12 cellular contexts compared by ENCODE assay signal in the genomic region with DNA sequence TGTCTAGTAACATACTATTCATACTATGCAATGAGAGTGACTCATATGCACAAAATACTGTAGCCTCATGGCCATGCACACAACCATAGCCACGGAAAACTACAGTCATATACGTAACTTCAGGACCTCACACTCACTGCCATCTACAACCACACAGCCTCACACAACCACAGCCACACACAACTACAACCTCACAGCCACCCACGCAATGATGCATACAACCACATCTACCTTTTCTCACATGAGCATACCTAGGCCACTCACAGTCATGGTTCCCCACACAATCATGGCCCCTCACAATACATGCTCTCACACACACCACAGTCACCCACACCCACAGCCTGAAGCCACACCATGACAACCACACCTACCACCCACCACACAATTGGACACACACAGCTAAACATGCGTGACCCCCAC. TPM values are rescaled to one million over a fixed set of nuclear protein-coding genes. Genes with fewer than 3 reads are reported as not detected.
A peak's percentile ranks its signal among the peaks of the same experiment; 100 is the strongest.
DNase-seq lines count a peak whose midpoint lies in the region; ATAC-seq and TF ChIP-seq lines count a peak whose summit lies in the region.
"Had no signal": no experiment of that assay in that cellular context is flagged by ENCODE, and none has a peak within 500 bp of the region (broad histone marks: within the 10 kb centered on the region; RNA-seq: fewer than 3 reads in every experiment).

No MANE protein-coding gene starts in this region.

- H3K36me3 Mint-ChIP-seq in endothelial cell (ENCODE audit: low read depth, unreplicated experiment), result peaks cover 23% of the 10 kb centered on the region
- H3K36me3 Mint-ChIP-seq: CD4-positive, alpha-beta memory T cell; naive thymus-derived CD8-positive, alpha-beta T cell had no signal

- peaks cover 4% of the 10 kb centered on the region for H3K27me3 Mint-ChIP-seq in endothelial cell (ENCODE audit: unreplicated experiment)
- H3K27me3 Mint-ChIP-seq: CD4-positive, alpha-beta memory T cell had no signal

- peak; percentile 74 to 83 for DNase-seq in activated CD4-positive, alpha-beta T cell treated with anti-CD3 and anti-CD28 coated beads, Interleukin-2, amount 50 U/mL, for 48 hours
- DNase-seq in endothelial cell (ENCODE audit: low spot score) (no peak), A172 (ENCODE audit: low spot score) (no peak), KG1 (lab: John Stamatoyannopoulos, UW) (no peak), NOMO-1 treated with DMSO at 0.1 percent for 48 hours (lab: John Stamatoyannopoulos, UW; ENCODE audit: unreplicated experiment) (no peak)
- peak; percentile 79 for DNase-seq in stimulated activated CD4-positive, alpha-beta T cell treated with anti-CD3 and anti-CD28 coated beads, Interleukin-2, amount 100 ng/mL, for 4 hours (ENCODE audit: low read depth)
- DNase-seq: CD4-positive, alpha-beta memory T cell; MM.1S; naive thymus-derived CD8-positive, alpha-beta T cell had no signal

- H3K27ac ChIP-seq in HEK293 (ENCODE audit: extremely low read depth, low read depth, low read length), result no peak overlapping the region
- H3K27ac ChIP-seq: hepatocyte had no signal

- TF ChIP-seq CTCF in HEK293 (tag by site-specific recombination; IDR thresholded peaks at IDR 0.05), result no peak
- TF ChIP-seq CTCF in endothelial cell (IDR thresholded peaks at IDR 0.05; ENCODE audit: unreplicated experiment), result no peak

- no peaks in the 10 kb centered on the region for H3K9me3 ChIP-seq in HEK293 (ENCODE audit: control insufficient read depth, insufficient read depth, low read depth, low read length)

- CTCF ChIA-PET in HEK293 (lab: Yijun Ruan, JAX), result interaction anchor here (1.4 kb wide), 1 partner anchor 185 kb away, joined by 6 read pairs; no protein-coding TSS in a partner anchor

- H3K4me1 ChIP-seq in HEK293 (ENCODE audit: control insufficient read depth, insufficient read depth, low read length), result no peaks in the 10 kb centered on the region

- POLR2A ChIA-PET in HEK293 (lab: Yijun Ruan, JAX), result no interaction called here

- no peaks in the 10 kb centered on the region for H3K4me1 Mint-ChIP-seq in endothelial cell (ENCODE audit: unreplicated experiment)

- peak overlapping the region; percentile 0 for H3K27ac Mint-ChIP-seq in endothelial cell (ENCODE audit: unreplicated experiment)

- H3K4me3 Mint-ChIP-seq in endothelial cell (ENCODE audit: unreplicated experiment), result no peak overlapping the region

- H3K9me3 Mint-ChIP-seq in endothelial cell (ENCODE audit: unreplicated experiment), result peaks cover 32% of the 10 kb centered on the region
- H3K9me3 Mint-ChIP-seq: naive thymus-derived CD8-positive, alpha-beta T cell had no signal

- no peaks in the 10 kb centered on the region for H3K36me3 ChIP-seq in HEK293 (ENCODE audit: control insufficient read depth in 2 of 2, insufficient read depth in 1 of 2, low read length in 2 of 2)

- no peak overlapping the region for H3K4me3 ChIP-seq in HEK293 (ENCODE audit: low read depth, low read length)
- H3K4me3 ChIP-seq: hepatocyte had no signal

- ATAC-seq in HG03432 (IDR thresholded peaks at IDR 0.05; ENCODE audit: unreplicated experiment), result no peak
- ATAC-seq: naive thymus-derived CD8-positive, alpha-beta T cell had no signal

TF ChIP-seq in HEK293, 187 proteins besides CTCF, POLR2A, EP300 and RAD21:
- 0 out of 2 replicates have a peak, but pooled peaks have one; percentile 24 for TF ChIP-seq GLI4 (tag by site-specific recombination; IDR thresholded peaks at IDR 0.05)
- TF ChIP-seq ZNF596 (tag by site-specific recombination; IDR thresholded peaks at IDR 0.05), result no peak
- TF ChIP-seq EGR2 (tag by site-specific recombination; IDR thresholded peaks at IDR 0.05; ENCODE audit: low read depth), result peak; percentile 73
- no peak for TF ChIP-seq ZNF792 (tag by site-specific recombination; IDR thresholded peaks at IDR 0.05)
- no peak for TF ChIP-seq KLF16 (tag by site-specific recombination; IDR thresholded peaks at IDR 0.05)
- peak; percentile 57; the same call in 1 of the 2 replicates for TF ChIP-seq ZNF148 (tag by site-specific recombination; IDR thresholded peaks at IDR 0.05; ENCODE audit: borderline replicate concordance)
- no peak for TF ChIP-seq ZNF707 (tag by site-specific recombination; IDR thresholded peaks at IDR 0.05)
- no peak for TF ChIP-seq ZFP37 (tag by site-specific recombination; IDR thresholded peaks at IDR 0.05)
- TF ChIP-seq ZFHX2 (tag by site-specific recombination; conservative IDR thresholded peaks at IDR 0.05), result peak; percentile 64; the same call in 1 of the 2 replicates
- TF ChIP-seq ZNF19 (tag by site-specific recombination; IDR thresholded peaks at IDR 0.05; ENCODE audit: low read depth), result no peak
- no peak for TF ChIP-seq OVOL3 (tag by site-specific recombination; IDR thresholded peaks at IDR 0.05)

RNA-seq across cellular contexts. Expression of gene TNFSF14, which starts 8.7 kb away (rescaled TPM):
- total RNA-seq in endothelial cell (ENCODE audit: unreplicated experiment), result not detected
- total RNA-seq in A172 (2014; rRNA removed; shearing (Covaris generic)), result 0.10 TPM in 1 of 2 replicates, not detected in the other

RNA-seq across cellular contexts. Expression of gene C3, which starts 41.8 kb away (rescaled TPM):
- not detected for total RNA-seq in endothelial cell (ENCODE audit: unreplicated experiment)
- 0.47 and 1.9 TPM in 2 replicates for total RNA-seq in A172 (2014; rRNA removed; shearing (Covaris generic))

RNA-seq across cellular contexts. Expression of gene GPR108, which starts 58.7 kb away (rescaled TPM):
- total RNA-seq in endothelial cell (ENCODE audit: unreplicated experiment), result 69.1 TPM
- 57.8 and 62.3 TPM in 2 replicates for total RNA-seq in A172 (2014; rRNA removed; shearing (Covaris generic))

Comparison
In these comparisons a context has a peak if more than half of its experiments do, and no peak if none do; other contexts are left out.
1. DNase-seq: peak in activated CD4-positive, alpha-beta T cell treated with anti-CD3 and anti-CD28 coated beads, Interleukin-2, amount 50 U/mL, for 48 hours (2 of 2) and stimulated activated CD4-positive, alpha-beta T cell treated with anti-CD3 and anti-CD28 coated beads, Interleukin-2, amount 100 ng/mL, for 4 hours (single experiment); none in endothelial cell (single experiment), A172 (single experiment), KG1 (single experiment) and NOMO-1 treated with DMSO at 0.1 percent for 48 hours (single experiment).